Comparison of ENCODE assay signal across 1 cellular context in the genomic region with DNA sequence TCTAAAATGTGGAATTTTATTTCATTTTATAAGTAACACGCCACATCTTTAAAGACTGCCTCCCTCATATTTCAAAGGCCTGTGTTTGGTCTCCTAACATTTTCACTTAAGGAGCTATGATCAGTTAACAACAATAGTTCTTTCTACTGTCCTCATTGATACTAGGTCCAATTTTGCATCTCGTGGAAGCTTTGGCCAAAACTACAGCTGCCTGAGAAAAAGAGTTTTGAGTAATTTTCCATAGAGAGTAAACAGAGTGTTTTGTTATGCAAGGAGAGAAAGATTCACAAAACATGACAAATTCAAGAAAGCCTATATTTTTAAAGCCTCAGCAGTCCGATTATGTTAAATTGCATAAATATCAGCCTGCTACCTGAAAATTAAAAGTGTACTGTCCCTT.
TF ChIP-seq lines count a peak whose summit lies in the region.

No MANE protein-coding gene starts in this region.

TF ChIP-seq in WTC11, 78 proteins besides CTCF, POLR2A, EP300 and RAD21:
- no peak for TF ChIP-seq CREM (CRISPR knock-in tag; IDR thresholded peaks at IDR 0.05)
- TF ChIP-seq, protein P1, sequence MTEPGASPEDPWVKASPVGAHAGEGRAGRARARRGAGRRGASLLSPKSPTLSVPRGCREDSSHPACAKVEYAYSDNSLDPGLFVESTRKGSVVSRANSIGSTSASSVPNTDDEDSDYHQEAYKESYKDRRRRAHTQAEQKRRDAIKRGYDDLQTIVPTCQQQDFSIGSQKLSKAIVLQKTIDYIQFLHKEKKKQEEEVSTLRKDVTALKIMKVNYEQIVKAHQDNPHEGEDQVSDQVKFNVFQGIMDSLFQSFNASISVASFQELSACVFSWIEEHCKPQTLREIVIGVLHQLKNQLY (CRISPR knock-in tag; IDR thresholded peaks at IDR 0.05), result no peak
- TF ChIP-seq, protein P2, sequence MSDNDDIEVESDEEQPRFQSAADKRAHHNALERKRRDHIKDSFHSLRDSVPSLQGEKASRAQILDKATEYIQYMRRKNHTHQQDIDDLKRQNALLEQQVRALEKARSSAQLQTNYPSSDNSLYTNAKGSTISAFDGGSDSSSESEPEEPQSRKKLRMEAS (CRISPR knock-in tag; IDR thresholded peaks at IDR 0.05), result no peak
- TF ChIP-seq ETV6 (CRISPR knock-in tag; IDR thresholded peaks at IDR 0.05), result no peak
- TF ChIP-seq CREB1 (CRISPR knock-in tag; IDR thresholded peaks at IDR 0.05), result no peak
- TF ChIP-seq, protein P3, sequence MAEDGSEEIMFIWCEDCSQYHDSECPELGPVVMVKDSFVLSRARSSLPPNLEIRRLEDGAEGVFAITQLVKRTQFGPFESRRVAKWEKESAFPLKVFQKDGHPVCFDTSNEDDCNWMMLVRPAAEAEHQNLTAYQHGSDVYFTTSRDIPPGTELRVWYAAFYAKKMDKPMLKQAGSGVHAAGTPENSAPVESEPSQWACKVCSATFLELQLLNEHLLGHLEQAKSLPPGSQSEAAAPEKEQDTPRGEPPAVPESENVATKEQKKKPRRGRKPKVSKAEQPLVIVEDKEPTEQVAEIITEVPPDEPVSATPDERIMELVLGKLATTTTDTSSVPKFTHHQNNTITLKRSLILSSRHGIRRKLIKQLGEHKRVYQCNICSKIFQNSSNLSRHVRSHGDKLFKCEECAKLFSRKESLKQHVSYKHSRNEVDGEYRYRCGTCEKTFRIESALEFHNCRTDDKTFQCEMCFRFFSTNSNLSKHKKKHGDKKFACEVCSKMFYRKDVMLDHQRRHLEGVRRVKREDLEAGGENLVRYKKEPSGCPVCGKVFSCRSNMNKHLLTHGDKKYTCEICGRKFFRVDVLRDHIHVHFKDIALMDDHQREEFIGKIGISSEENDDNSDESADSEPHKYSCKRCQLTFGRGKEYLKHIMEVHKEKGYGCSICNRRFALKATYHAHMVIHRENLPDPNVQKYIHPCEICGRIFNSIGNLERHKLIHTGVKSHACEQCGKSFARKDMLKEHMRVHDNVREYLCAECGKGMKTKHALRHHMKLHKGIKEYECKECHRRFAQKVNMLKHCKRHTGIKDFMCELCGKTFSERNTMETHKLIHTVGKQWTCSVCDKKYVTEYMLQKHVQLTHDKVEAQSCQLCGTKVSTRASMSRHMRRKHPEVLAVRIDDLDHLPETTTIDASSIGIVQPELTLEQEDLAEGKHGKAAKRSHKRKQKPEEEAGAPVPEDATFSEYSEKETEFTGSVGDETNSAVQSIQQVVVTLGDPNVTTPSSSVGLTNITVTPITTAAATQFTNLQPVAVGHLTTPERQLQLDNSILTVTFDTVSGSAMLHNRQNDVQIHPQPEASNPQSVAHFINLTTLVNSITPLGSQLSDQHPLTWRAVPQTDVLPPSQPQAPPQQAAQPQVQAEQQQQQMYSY (CRISPR knock-in tag; IDR thresholded peaks at IDR 0.05), result no peak
- no peak for TF ChIP-seq RELA (CRISPR knock-in tag; IDR thresholded peaks at IDR 0.05; ENCODE audit: borderline replicate concordance)
- TF ChIP-seq, protein P4, sequence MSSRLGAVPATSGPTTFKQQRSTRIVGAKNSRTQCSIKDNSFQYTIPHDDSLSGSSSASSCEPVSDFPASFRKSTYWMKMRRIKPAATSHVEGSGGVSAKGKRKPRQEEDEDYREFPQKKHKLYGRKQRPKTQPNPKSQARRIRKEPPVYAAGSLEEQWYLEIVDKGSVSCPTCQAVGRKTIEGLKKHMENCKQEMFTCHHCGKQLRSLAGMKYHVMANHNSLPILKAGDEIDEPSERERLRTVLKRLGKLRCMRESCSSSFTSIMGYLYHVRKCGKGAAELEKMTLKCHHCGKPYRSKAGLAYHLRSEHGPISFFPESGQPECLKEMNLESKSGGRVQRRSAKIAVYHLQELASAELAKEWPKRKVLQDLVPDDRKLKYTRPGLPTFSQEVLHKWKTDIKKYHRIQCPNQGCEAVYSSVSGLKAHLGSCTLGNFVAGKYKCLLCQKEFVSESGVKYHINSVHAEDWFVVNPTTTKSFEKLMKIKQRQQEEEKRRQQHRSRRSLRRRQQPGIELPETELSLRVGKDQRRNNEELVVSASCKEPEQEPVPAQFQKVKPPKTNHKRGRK (CRISPR knock-in tag; IDR thresholded peaks at IDR 0.05; ENCODE audit: borderline replicate concordance), result no peak
TF ChIP-seq in WTC11: peak in this region for 0.
